In genomic region chr7:32072397-32072796, GRCh38 we compare ENCODE assay signal across 15 cellular contexts. TPM values are rescaled to one million over a fixed set of nuclear protein-coding genes. Genes with fewer than 3 reads are reported as not detected.
A peak's percentile ranks its signal among the peaks of the same experiment; 100 is the strongest.
DNase-seq lines count a peak whose midpoint lies in the region; ATAC-seq, FAIRE-seq and TF ChIP-seq lines count a peak whose summit lies in the region.
"Had no signal": no experiment of that assay in that cellular context is flagged by ENCODE, and none has a peak within 500 bp of the region (broad histone marks: within the 10 kb centered on the region; RNA-seq: fewer than 3 reads in every experiment).

No MANE protein-coding gene starts in this region.

- no peaks in the 10 kb centered on the region for H3K9me3 ChIP-seq in A673 (ENCODE audit: low read depth, low read length, poor library complexity, severe bottlenecking)
- H3K9me3 ChIP-seq in keratinocyte (ENCODE audit: control insufficient read depth, low read depth, low read length): no peaks in the 10 kb centered on the region
- H3K9me3 ChIP-seq: ovary had no signal

- H3K4me3 Mint-ChIP-seq in activated naive CD4-positive, alpha-beta T cell treated with anti-CD3 and anti-CD28 coated beads for 36 hours: no peak overlapping the region
- H3K4me3 Mint-ChIP-seq: mesothelial cell of epicardium had no signal

- H2AFZ ChIP-seq in keratinocyte (ENCODE audit: control insufficient read depth, low read length): no peak overlapping the region

- no TSS peak for BruUV-seq in A673 (replicated peaks; lab: Mats Ljungman, UMichigan)

- ATAC-seq in GM19467 (IDR thresholded peaks at IDR 0.05; ENCODE audit: unreplicated experiment): no peak

- in situ Hi-C loops in astrocyte of the cerebellum (cut with HindIII; ENCODE audit: low sequenced_read_pairs): no loop called here

- intact Hi-C loops in A673 (cut with micrococcal nuclease; ENCODE audit: unreplicated experiment): no loop called here
- intact Hi-C loops in activated naive CD4-positive, alpha-beta T cell treated with anti-CD3 and anti-CD28 coated beads for 36 hours (cut with micrococcal nuclease): no loop called here

- CTCF ChIA-PET in A673 (lab: Charles Lee): no interaction called here
- CTCF ChIA-PET in activated naive CD4-positive, alpha-beta T cell treated with anti-CD3 and anti-CD28 coated beads for 36 hours (lab: Charles Lee): no interaction called here
- CTCF ChIA-PET in RWPE1 (lab: Yijun Ruan, JAX): no interaction called here

- H3K9me3 Mint-ChIP-seq in activated naive CD4-positive, alpha-beta T cell treated with anti-CD3 and anti-CD28 coated beads for 36 hours: no peaks in the 10 kb centered on the region
- H3K9me3 Mint-ChIP-seq: mesothelial cell of epicardium had no signal

- peaks cover 87% of the 10 kb centered on the region for H3K27me3 ChIP-seq in A673 (replicated peaks; ENCODE audit: insufficient read depth, low read depth, low read length, poor library complexity)
- H3K27me3 ChIP-seq in keratinocyte (ENCODE audit: control insufficient read depth, extremely low read depth, insufficient read depth, low read length): peaks cover 38% of the 10 kb centered on the region
- H3K27me3 ChIP-seq: BLaER1, ovary had no signal

- FAIRE-seq in keratinocyte (lab: Jason Lieb, UNC): peak; percentile 58
- FAIRE-seq: frontal cortex had no signal

- peaks cover 37% of the 10 kb centered on the region for H3K27me3 Mint-ChIP-seq in activated naive CD4-positive, alpha-beta T cell treated with anti-CD3 and anti-CD28 coated beads for 36 hours (ENCODE audit: low read depth)

- H3K79me2 ChIP-seq in keratinocyte (ENCODE audit: control insufficient read depth, insufficient read depth, low read length): peaks cover 16% of the 10 kb centered on the region

- DNase-seq in A673 (ENCODE audit: low spot score) (peak; percentile 10), astrocyte of the cerebellum (ENCODE audit: low read depth) (no peak), keratinocyte (ENCODE audit: low read depth, low spot score) (no peak), NOMO-1 (lab: John Stamatoyannopoulos, UW; ENCODE audit: unreplicated experiment in 2 of 2) (no peak), RWPE1 (ENCODE audit: low spot score) (no peak)
- DNase-seq in activated naive CD4-positive, alpha-beta T cell treated with anti-CD3 and anti-CD28 coated beads for 36 hours: no peak
- DNase-seq: MM.1S; NCI-H2171; NK-92 treated with Interleukin-12 subunit alpha and Interleukin-12 subunit beta, amount 100 ng/mL, for 24 hours; ovary had no signal

- no peaks in the 10 kb centered on the region for H4K20me1 ChIP-seq in keratinocyte (ENCODE audit: control insufficient read depth, extremely low read depth, insufficient read depth, low read length)
- H4K20me1 ChIP-seq: BLaER1 had no signal

- H3K27ac Mint-ChIP-seq in activated naive CD4-positive, alpha-beta T cell treated with anti-CD3 and anti-CD28 coated beads for 36 hours: no peak overlapping the region
- H3K27ac Mint-ChIP-seq: mesothelial cell of epicardium had no signal

- no peaks in the 10 kb centered on the region for H3K36me3 Mint-ChIP-seq in activated naive CD4-positive, alpha-beta T cell treated with anti-CD3 and anti-CD28 coated beads for 36 hours (ENCODE audit: low read depth)
- H3K36me3 Mint-ChIP-seq: mesothelial cell of epicardium had no signal

- H3K9me1 ChIP-seq in keratinocyte (ENCODE audit: control insufficient read depth, extremely low read depth, insufficient read depth, low read length): no peaks in the 10 kb centered on the region

- dilution Hi-C loops in keratinocyte (cut with MboI; ENCODE audit: extremely low pct_ligation_motif_present, low sequenced_read_pairs): no loop called here

- H3K4me2 ChIP-seq in keratinocyte (ENCODE audit: control insufficient read depth, extremely low read depth, insufficient read depth, low read depth, low read length): no peak overlapping the region
- H3K4me2 ChIP-seq: BLaER1 had no signal

- H3K27ac ChIP-seq in A673 (ENCODE audit: low read depth, low read length, poor library complexity, severe bottlenecking): no peak overlapping the region
- H3K27ac ChIP-seq in keratinocyte (ENCODE audit: control insufficient read depth, insufficient read depth, low read length): no peak overlapping the region
- H3K27ac ChIP-seq in RWPE1: no peak overlapping the region
- H3K27ac ChIP-seq: BLaER1, ovary had no signal

- POLR2A ChIA-PET in A673 (lab: Charles Lee; ENCODE audit: low non-redundant PET) (no interaction called here), RWPE1 (lab: Yijun Ruan, JAX; ENCODE audit: low non-redundant PET) (no interaction called here)

- no peak overlapping the region for H3K4me3 ChIP-seq in A673 (ENCODE audit: low read depth, low read length, poor library complexity, severe bottlenecking)
- no peak overlapping the region for H3K4me3 ChIP-seq in astrocyte of the cerebellum (ENCODE audit: low read depth, low read length)
- no peak overlapping the region for H3K4me3 ChIP-seq in keratinocyte (ENCODE audit: control insufficient read depth in 2 of 3, extremely low read depth in 1 of 3, insufficient read depth in 2 of 3, low read depth in 1 of 3, low read length in 3 of 3)
- H3K4me3 ChIP-seq: BLaER1 had no signal

- TF ChIP-seq CTCF in A673 (conservative IDR thresholded peaks at IDR 0.05; ENCODE audit: low read depth, low read length) (peak; percentile 29; the same call in 1 of the 2 replicates), GM12872 (IDR thresholded peaks at IDR 0.05; ENCODE audit: insufficient read depth, low read depth, low read length) (peak; percentile 29; the same call in 1 of the 3 replicates), astrocyte of the cerebellum (IDR thresholded peaks at IDR 0.05; ENCODE audit: low read depth, low read length, missing control alignments) (peak; percentile 17), keratinocyte (optimal IDR thresholded peaks at IDR 0.05 in 1 of 3, IDR thresholded peaks at IDR 0.05 in 1 of 3, conservative IDR thresholded peaks at IDR 0.05 in 1 of 3; ENCODE audit: extremely low read depth in 1 of 3, insufficient read depth in 2 of 3, low read length in 3 of 3) (peak; percentile 19 to 40 (median 38)), RWPE1 (conservative IDR thresholded peaks at IDR 0.05; ENCODE audit: low read depth) (no peak)

- peaks cover 6% of the 10 kb centered on the region for H3K4me1 ChIP-seq in A673 (ENCODE audit: insufficient read depth, low read length, poor library complexity, severe bottlenecking)
- H3K4me1 ChIP-seq in keratinocyte (ENCODE audit: control insufficient read depth, extremely low read depth, insufficient read depth, low read length): peaks cover 6% of the 10 kb centered on the region

- H3K9ac ChIP-seq in keratinocyte (ENCODE audit: control insufficient read depth, extremely low read depth, insufficient read depth, low read length): no peak overlapping the region
- H3K9ac ChIP-seq: BLaER1 had no signal

- no peaks in the 10 kb centered on the region for H3K4me1 Mint-ChIP-seq in activated naive CD4-positive, alpha-beta T cell treated with anti-CD3 and anti-CD28 coated beads for 36 hours (ENCODE audit: low read depth)

- no peaks in the 10 kb centered on the region for H3K36me3 ChIP-seq in A673 (ENCODE audit: insufficient read depth, low read length, poor library complexity, severe bottlenecking)
- H3K36me3 ChIP-seq in keratinocyte (ENCODE audit: control insufficient read depth in 2 of 2, extremely low read depth in 1 of 2, insufficient read depth in 2 of 2, low read length in 2 of 2): no peaks in the 10 kb centered on the region
- H3K36me3 ChIP-seq: BLaER1, ovary had no signal

RNA-seq across cellular contexts. Expression of gene PDE1C, which starts 2.2 kb away (rescaled TPM):
- not detected in 2 replicates for total RNA-seq in A673 (2021)
- 0.61 to 5.3 TPM (median 2.5 TPM) in 3 replicates for polyA plus RNA-seq in keratinocyte
- polyA plus RNA-seq in keratinocyte (2011; ENCODE audit: low read depth): 0.46 TPM
- polyA plus RNA-seq in keratinocyte (2011; cell fraction: cytosol; rRNA removed): 1.2 and 1.4 TPM in 2 replicates
- 2.3 and 2.9 TPM in 2 replicates for polyA plus RNA-seq in keratinocyte (2011; cell fraction: nucleus; rRNA removed)
- 0.07 and 7.7 TPM in 2 replicates for polyA plus RNA-seq in keratinocyte (2012; ENCODE audit: low replicate concordance)
- polyA minus RNA-seq in keratinocyte: 4.0 to 18.8 TPM (median 11.2 TPM) in 3 replicates
- polyA minus RNA-seq in keratinocyte (2011; cell fraction: cytosol; rRNA and poly(A)+ RNA removed): 5.2 TPM
- polyA minus RNA-seq in keratinocyte (2011; cell fraction: nucleus; rRNA and poly(A)+ RNA removed): 5.2 and 12.0 TPM in 2 replicates
- not detected for total RNA-seq in activated naive CD4-positive, alpha-beta T cell treated with anti-CD3 and anti-CD28 coated beads for 36 hours
